14 cellular contexts compared by ENCODE assay signal in genomic region chr4:173924561-173924960, GRCh38.
A peak's percentile ranks its signal among the peaks of the same experiment; 100 is the strongest.
DNase-seq lines count a peak whose midpoint lies in the region; ATAC-seq and TF ChIP-seq lines count a peak whose summit lies in the region.
"Had no signal": no experiment of that assay in that cellular context is flagged by ENCODE, and none has a peak within 500 bp of the region (broad histone marks: within the 10 kb centered on the region; RNA-seq: fewer than 3 reads in every experiment).

No MANE protein-coding gene starts in this region.

- ATAC-seq in GM21360 (IDR thresholded peaks at IDR 0.05; ENCODE audit: unreplicated experiment) = peak; percentile 77
- peak; percentile 83 for ATAC-seq in HG03159 (IDR thresholded peaks at IDR 0.05; ENCODE audit: unreplicated experiment)
- ATAC-seq in stimulated activated naive CD8-positive, alpha-beta T cell treated with anti-CD3 and anti-CD28 coated beads, Interleukin-15, Interleukin-2, amounts not matched to agents 100 U/mL and 50 U/mL, for 24 hours = no peak
- ATAC-seq in natural killer cell = no peak
- no peak for ATAC-seq in activated CD4-positive, CD25-positive, alpha-beta regulatory T cell treated with anti-CD3 and anti-CD28 coated beads, Interleukin-2, amount 50 U/mL, for 24 hours
- ATAC-seq: activated CD8-positive, alpha-beta T cell treated with anti-CD3 and anti-CD28 coated beads for 36 hours had no signal

- H3K36me3 Mint-ChIP-seq in natural killer cell = no peaks in the 10 kb centered on the region

- H3K36me3 ChIP-seq in ascending aorta = no peaks in the 10 kb centered on the region

- H3K27ac ChIP-seq in ascending aorta = peak overlapping the region; percentile 75 to 76
- H3K27ac ChIP-seq: SK-N-MC had no signal

- intact Hi-C loops in ascending aorta (cut with DNase I) = loop anchor here (10.0 kb wide), 1 partner anchor 170 kb away; no protein-coding TSS in a partner anchor
- intact Hi-C loops in natural killer cell (cut with micrococcal nuclease) = no loop called here

- H3K27ac Mint-ChIP-seq in natural killer cell = no peak overlapping the region
- H3K27ac Mint-ChIP-seq: activated CD8-positive, alpha-beta T cell treated with anti-CD3 and anti-CD28 coated beads for 36 hours had no signal

- H3K4me3 Mint-ChIP-seq in natural killer cell = no peak overlapping the region
- H3K4me3 Mint-ChIP-seq: activated CD8-positive, alpha-beta T cell treated with anti-CD3 and anti-CD28 coated beads for 36 hours had no signal

- no peaks in the 10 kb centered on the region for H3K9me3 ChIP-seq in ascending aorta

- no peaks in the 10 kb centered on the region for H3K4me1 Mint-ChIP-seq in natural killer cell

- TF ChIP-seq CTCF in ascending aorta (IDR thresholded peaks at IDR 0.05) = no peak
- no peak for TF ChIP-seq CTCF in natural killer cell (IDR thresholded peaks at IDR 0.05)

- no peaks in the 10 kb centered on the region for H3K27me3 ChIP-seq in ascending aorta

- peaks cover 0 to 11% of the 10 kb centered on the region in 2 donors for H3K4me1 ChIP-seq in ascending aorta

- peaks cover 3% of the 10 kb centered on the region in 2 donors for H3K9me3 Mint-ChIP-seq in natural killer cell
- H3K9me3 Mint-ChIP-seq: activated CD8-positive, alpha-beta T cell treated with anti-CD3 and anti-CD28 coated beads for 36 hours had no signal

- H3K27me3 Mint-ChIP-seq in natural killer cell (ENCODE audit: low read depth in 2 of 2) = no peaks in the 10 kb centered on the region
- H3K27me3 Mint-ChIP-seq: activated CD8-positive, alpha-beta T cell treated with anti-CD3 and anti-CD28 coated beads for 36 hours had no signal

- no peak overlapping the region for H3K4me3 ChIP-seq in ascending aorta
- H3K4me3 ChIP-seq: SK-N-MC had no signal

- DNase-seq in CMK (ENCODE audit: low read depth) = peak; percentile 68
- DNase-seq in ascending aorta (ENCODE audit: low spot score in 2 of 2) = no peak
- no peak for DNase-seq in stimulated activated naive CD8-positive, alpha-beta T cell treated with anti-CD3 and anti-CD28 coated beads, Interleukin-15, Interleukin-2, amounts not matched to agents 100 U/mL and 50 U/mL, for 24 hours
- DNase-seq in natural killer cell = no peak
- no peak for DNase-seq in NK-92 (lab: John Stamatoyannopoulos, UW; ENCODE audit: unreplicated experiment)
- DNase-seq: activated CD8-positive, alpha-beta T cell treated with anti-CD3 and anti-CD28 coated beads for 36 hours; effector CD4-positive, alpha-beta T cell; hippocampal formation; Karpas-422; midbrain had no signal

Comparison
In these comparisons a context has a peak if more than half of its experiments do, and no peak if none do; other contexts are left out.
1. ATAC-seq: peak in GM21360 (single experiment) and HG03159 (single experiment); none in stimulated activated naive CD8-positive, alpha-beta T cell treated with anti-CD3 and anti-CD28 coated beads, Interleukin-15, Interleukin-2, amounts not matched to agents 100 U/mL and 50 U/mL, for 24 hours (single experiment), natural killer cell (0 of 3) and activated CD4-positive, CD25-positive, alpha-beta regulatory T cell treated with anti-CD3 and anti-CD28 coated beads, Interleukin-2, amount 50 U/mL, for 24 hours (0 of 2).